ENCODE assay signal across 2 cellular contexts in genomic region chr11:114398303-114398920, GRCh38.
TF ChIP-seq lines count a peak whose summit lies in the region.

No MANE protein-coding gene starts in this region.

TF ChIP-seq in SK-N-SH, 30 proteins besides CTCF, POLR2A, EP300 and RAD21 (continued from another document):
- TF ChIP-seq GATA2 (CRISPR knock-in tag; IDR thresholded peaks at IDR 0.05) (no peak), POLR2AphosphoS5 (IDR thresholded peaks at IDR 0.05; ENCODE audit: low read depth, low read length) (no peak)

TF ChIP-seq in SK-N-SH treated with all-trans-retinoic acid at 6 μM for 48 hours, 23 proteins besides CTCF, POLR2A, EP300 and RAD21 (continued from another document):
- TF ChIP-seq GLIS3 (CRISPR knock-in tag; IDR thresholded peaks at IDR 0.05) (no peak), POU6F1 (CRISPR knock-in tag; IDR thresholded peaks at IDR 0.05; ENCODE audit: borderline replicate concordance, low read depth) (no peak), ISL1 (CRISPR knock-in tag; IDR thresholded peaks at IDR 0.05) (no peak), RARB (CRISPR knock-in tag; IDR thresholded peaks at IDR 0.05) (no peak), ZNF70 (CRISPR knock-in tag; IDR thresholded peaks at IDR 0.05) (no peak), SNAI2 (CRISPR knock-in tag; IDR thresholded peaks at IDR 0.05) (no peak), CSRNP3 (CRISPR knock-in tag; IDR thresholded peaks at IDR 0.05) (no peak), ZC3H10 (CRISPR knock-in tag; IDR thresholded peaks at IDR 0.05) (no peak), TCF4 (CRISPR knock-in tag; IDR thresholded peaks at IDR 0.05; ENCODE audit: borderline replicate concordance) (no peak), CSDC2 (CRISPR knock-in tag; IDR thresholded peaks at IDR 0.05) (no peak), ARNTL (CRISPR knock-in tag; IDR thresholded peaks at IDR 0.05; ENCODE audit: borderline replicate concordance, low read depth) (no peak), ZNF8 (CRISPR knock-in tag; IDR thresholded peaks at IDR 0.05) (no peak), ESRRG (CRISPR knock-in tag; IDR thresholded peaks at IDR 0.05) (no peak)
TF ChIP-seq in SK-N-SH treated with all-trans-retinoic acid at 6 μM for 48 hours: peak in this region for 0.
